9 cellular contexts compared by ENCODE assay signal in the genomic region with DNA sequence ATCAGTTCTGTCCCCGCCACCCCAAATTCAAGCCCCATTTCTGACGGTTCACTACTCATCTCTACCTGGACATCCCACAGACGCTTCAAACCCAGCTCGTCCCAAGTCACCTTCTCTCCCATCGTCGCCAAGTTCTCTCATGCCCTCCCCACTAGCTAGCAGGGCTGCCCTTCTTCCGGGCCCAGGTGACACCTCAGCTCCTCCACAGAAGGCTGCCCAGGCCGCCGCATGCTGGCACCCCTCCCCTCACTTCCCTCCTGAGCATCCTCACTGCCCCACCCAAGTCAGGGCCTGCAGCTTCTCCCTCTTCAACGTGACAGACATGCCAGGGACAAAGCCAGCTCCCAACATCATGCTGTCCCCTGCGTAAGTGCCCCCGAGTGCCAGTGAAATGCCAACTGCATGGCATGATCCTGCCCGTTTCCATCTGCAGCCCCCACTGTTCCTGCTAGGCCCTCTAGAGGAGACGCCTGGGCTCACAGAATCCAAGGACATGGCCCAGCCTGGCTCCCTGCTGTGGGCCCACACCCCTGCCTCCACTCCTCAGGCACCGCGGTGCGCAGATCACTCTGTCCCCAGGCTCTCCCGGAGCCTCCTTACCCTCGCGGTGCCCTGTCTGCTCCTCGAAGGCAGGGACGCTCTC. TPM values are rescaled to one million over a fixed set of nuclear protein-coding genes. Genes with fewer than 3 reads are reported as not detected.
DNase-seq lines count a peak whose midpoint lies in the region; ATAC-seq and TF ChIP-seq lines count a peak whose summit lies in the region.
"Had no signal": no experiment of that assay in that cellular context is flagged by ENCODE, and none has a peak within 500 bp of the region (broad histone marks: within the 10 kb centered on the region; RNA-seq: fewer than 3 reads in every experiment).

No MANE protein-coding gene starts in this region.

- H3K27me3 ChIP-seq in KMS-11 (ENCODE audit: insufficient read depth, low read depth) (no peaks in the 10 kb centered on the region), dorsolateral prefrontal cortex (no peaks in the 10 kb centered on the region)

- no peak overlapping the region for H3K4me3 ChIP-seq in KMS-11 (IDR thresholded peaks at IDR 0.05; ENCODE audit: insufficient read depth, low read depth, low read length)
- peak overlapping the region in 3 of 59 donors; percentile 11 to 18 (median 17) for H3K4me3 ChIP-seq in dorsolateral prefrontal cortex

- intact Hi-C loops in activated T-helper 2 cell treated with anti-CD3 and anti-CD28 coated beads, Interferon-gamma antibody, Interleukin-2, Interleukin-4, amounts not matched to agents 10 μg/mL and 5 μg/mL and 100 μg/mL, durations not matched to agents 14 hours and 24 hours and 36 hours (cut with micrococcal nuclease): no loop called here
- intact Hi-C loops in left cardiac atrium (cut with DNase I) (no loop called here), dorsolateral prefrontal cortex (cut with DNase I) (no loop called here), left colon (cut with DNase I, micrococcal nuclease) (no loop called here)

- no peaks in the 10 kb centered on the region for H4K20me1 ChIP-seq in KMS-11 (ENCODE audit: insufficient read depth)

- no peak overlapping the region for H3K9ac ChIP-seq in KMS-11

- H2AFZ ChIP-seq in KMS-11 (ENCODE audit: low read depth): no peak overlapping the region

- H3K4me1 Mint-ChIP-seq in activated T-helper 2 cell treated with anti-CD3 and anti-CD28 coated beads, Interferon-gamma antibody, Interleukin-2, Interleukin-4, amounts not matched to agents 10 μg/mL and 5 μg/mL and 100 μg/mL, durations not matched to agents 14 hours and 24 hours and 36 hours (ENCODE audit: low read depth): peaks cover 20% of the 10 kb centered on the region
- H3K4me1 Mint-ChIP-seq in stimulated activated effector memory CD8-positive, alpha-beta T cell treated with anti-CD3 and anti-CD28 coated beads, Interleukin-12 subunit alpha, Interleukin-12 subunit beta, amount 100 ng/mL, for 72 hours: peaks cover 61% of the 10 kb centered on the region

- peak overlapping the region; percentile 10; the same call in 1 of the 2 replicates for H3K4me2 ChIP-seq in KMS-11

- no peaks in the 10 kb centered on the region for H3K36me3 ChIP-seq in KMS-11 (ENCODE audit: insufficient read depth)

- no peak for TF ChIP-seq CTCF in KMS-11 (conservative IDR thresholded peaks at IDR 0.05; ENCODE audit: low read depth, low read length)
- TF ChIP-seq CTCF in dorsolateral prefrontal cortex (IDR thresholded peaks at IDR 0.05 in 54 of 56, conservative IDR thresholded peaks at IDR 0.05 in 2 of 56; ENCODE audit: low read depth in 1 of 56, partially characterized antibody in 56 of 56): no peak

- DNase-seq in activated T-helper 2 cell treated with anti-CD3 and anti-CD28 coated beads, Interferon-gamma antibody, Interleukin-2, Interleukin-4, amounts not matched to agents 10 μg/mL and 5 μg/mL and 100 μg/mL, durations not matched to agents 14 hours and 24 hours and 36 hours (ENCODE audit: low spot score): no peak
- DNase-seq in left cardiac atrium (peak; percentile 39), dorsolateral prefrontal cortex (no peak), left colon (no peak)
- no peak for DNase-seq in stimulated activated effector memory CD8-positive, alpha-beta T cell treated with anti-CD3 and anti-CD28 coated beads, Interleukin-12 subunit alpha, Interleukin-12 subunit beta, amount 100 ng/mL, for 72 hours (ENCODE audit: low spot score in 2 of 2)
- DNase-seq in stimulated activated CD4-positive, alpha-beta T cell treated with anti-CD3 and anti-CD28 coated beads, Interleukin-2, amount 100 ng/mL, for 24 hours: no peak
- DNase-seq: NCI-H187, T1000 had no signal

- peaks cover 18% of the 10 kb centered on the region for H3K4me1 ChIP-seq in KMS-11 (ENCODE audit: low read depth, poor library complexity, severe bottlenecking)

- no peaks in the 10 kb centered on the region for H3K79me2 ChIP-seq in KMS-11 (ENCODE audit: insufficient read depth, low read depth)

- H3K27ac Mint-ChIP-seq in activated T-helper 2 cell treated with anti-CD3 and anti-CD28 coated beads, Interferon-gamma antibody, Interleukin-2, Interleukin-4, amounts not matched to agents 10 μg/mL and 5 μg/mL and 100 μg/mL, durations not matched to agents 14 hours and 24 hours and 36 hours: peak overlapping the region; percentile 29
- H3K27ac Mint-ChIP-seq in stimulated activated effector memory CD8-positive, alpha-beta T cell treated with anti-CD3 and anti-CD28 coated beads, Interleukin-12 subunit alpha, Interleukin-12 subunit beta, amount 100 ng/mL, for 72 hours: peak overlapping the region; percentile 98

- peak overlapping the region; percentile 31 for H3K4me3 Mint-ChIP-seq in activated T-helper 2 cell treated with anti-CD3 and anti-CD28 coated beads, Interferon-gamma antibody, Interleukin-2, Interleukin-4, amounts not matched to agents 10 μg/mL and 5 μg/mL and 100 μg/mL, durations not matched to agents 14 hours and 24 hours and 36 hours (ENCODE audit: low read depth)
- peak overlapping the region; percentile 74 for H3K4me3 Mint-ChIP-seq in stimulated activated effector memory CD8-positive, alpha-beta T cell treated with anti-CD3 and anti-CD28 coated beads, Interleukin-12 subunit alpha, Interleukin-12 subunit beta, amount 100 ng/mL, for 72 hours

- ATAC-seq in left cardiac atrium (peak; percentile 14 to 42), left colon (no peak)
- ATAC-seq in stimulated activated effector memory CD8-positive, alpha-beta T cell treated with anti-CD3 and anti-CD28 coated beads, Interleukin-12 subunit alpha, Interleukin-12 subunit beta, amount 100 ng/mL, for 72 hours: peak; percentile 47

- peaks cover 18% of the 10 kb centered on the region for H3K27me3 Mint-ChIP-seq in activated T-helper 2 cell treated with anti-CD3 and anti-CD28 coated beads, Interferon-gamma antibody, Interleukin-2, Interleukin-4, amounts not matched to agents 10 μg/mL and 5 μg/mL and 100 μg/mL, durations not matched to agents 14 hours and 24 hours and 36 hours (ENCODE audit: low read depth)

- no peaks in the 10 kb centered on the region for H3K36me3 Mint-ChIP-seq in activated T-helper 2 cell treated with anti-CD3 and anti-CD28 coated beads, Interferon-gamma antibody, Interleukin-2, Interleukin-4, amounts not matched to agents 10 μg/mL and 5 μg/mL and 100 μg/mL, durations not matched to agents 14 hours and 24 hours and 36 hours (ENCODE audit: low read depth)
- H3K36me3 Mint-ChIP-seq in stimulated activated effector memory CD8-positive, alpha-beta T cell treated with anti-CD3 and anti-CD28 coated beads, Interleukin-12 subunit alpha, Interleukin-12 subunit beta, amount 100 ng/mL, for 72 hours: peaks cover 6% of the 10 kb centered on the region

- H3K27ac ChIP-seq in KMS-11 (no peak overlapping the region), dorsolateral prefrontal cortex (peak overlapping the region in 18 of 59 donors; percentile 8 to 69 (median 39))

- no peaks in the 10 kb centered on the region for H3K9me3 Mint-ChIP-seq in activated T-helper 2 cell treated with anti-CD3 and anti-CD28 coated beads, Interferon-gamma antibody, Interleukin-2, Interleukin-4, amounts not matched to agents 10 μg/mL and 5 μg/mL and 100 μg/mL, durations not matched to agents 14 hours and 24 hours and 36 hours
- no peaks in the 10 kb centered on the region for H3K9me3 Mint-ChIP-seq in stimulated activated effector memory CD8-positive, alpha-beta T cell treated with anti-CD3 and anti-CD28 coated beads, Interleukin-12 subunit alpha, Interleukin-12 subunit beta, amount 100 ng/mL, for 72 hours

RNA-seq across cellular contexts. Expression of gene CYB561, which starts 5.9 kb away (rescaled TPM):
- total RNA-seq in activated T-helper 2 cell treated with anti-CD3 and anti-CD28 coated beads, Interferon-gamma antibody, Interleukin-2, Interleukin-4, amounts not matched to agents 10 μg/mL and 5 μg/mL and 100 μg/mL, durations not matched to agents 14 hours and 24 hours and 36 hours: 0.41 and 0.57 TPM in 2 replicates
- total RNA-seq in left cardiac atrium (10 to 100 TPM; 17.3 to 21.7 TPM), dorsolateral prefrontal cortex (10 to 100 TPM; 11.4 to 81.5 (median 46.1) TPM), left colon (10 to 100 TPM; 59.6 to 66.6 TPM)

RNA-seq across cellular contexts. Expression of gene ACE, which starts 36.6 kb away (rescaled TPM):
- not detected in 2 replicates for total RNA-seq in activated T-helper 2 cell treated with anti-CD3 and anti-CD28 coated beads, Interferon-gamma antibody, Interleukin-2, Interleukin-4, amounts not matched to agents 10 μg/mL and 5 μg/mL and 100 μg/mL, durations not matched to agents 14 hours and 24 hours and 36 hours
- total RNA-seq in left cardiac atrium (1 to 10 TPM; 4.3 to 7.0 TPM), dorsolateral prefrontal cortex (10 to 100 TPM in 92 of 120 experiments, 1 to 10 TPM in 28; 4.2 to 23.0 (median 12.1) TPM), left colon (10 to 100 TPM; 27.7 to 31.9 TPM)
